9 cellular contexts compared by ENCODE assay signal in genomic region chr5:132086277-132086794, GRCh38. TPM values are rescaled to one million over a fixed set of nuclear protein-coding genes. Genes with fewer than 3 reads are reported as not detected.
A peak's percentile ranks its signal among the peaks of the same experiment; 100 is the strongest.
DNase-seq lines count a peak whose midpoint lies in the region; ATAC-seq and TF ChIP-seq lines count a peak whose summit lies in the region.
"Had no signal": no experiment of that assay in that cellular context is flagged by ENCODE, and none has a peak within 500 bp of the region (broad histone marks: within the 10 kb centered on the region; RNA-seq: fewer than 3 reads in every experiment).

No MANE protein-coding gene starts in this region.

- no peaks in the 10 kb centered on the region for H3K27me3 Mint-ChIP-seq in stimulated activated memory B cell treated with anti-CD40 and anti-IgM and Interleukin-4, amounts not matched to agents 10 μg/mL and 1 μg/mL and 100 μg/mL, for 72 hours

- H3K36me3 ChIP-seq in OCI-LY7 (ENCODE audit: insufficient read depth, low read length): no peaks in the 10 kb centered on the region

- no peak for TF ChIP-seq CTCF in OCI-LY7 (conservative IDR thresholded peaks at IDR 0.05; ENCODE audit: low read length)

- no peaks in the 10 kb centered on the region for H3K4me1 ChIP-seq in OCI-LY7 (ENCODE audit: insufficient read depth, low read length, poor library complexity, severe bottlenecking)

- H3K79me2 ChIP-seq in OCI-LY7 (ENCODE audit: insufficient read depth, low read depth, low read length): no peaks in the 10 kb centered on the region

- H3K4me3 Mint-ChIP-seq in stimulated activated memory B cell treated with anti-CD40 and anti-IgM and Interleukin-4, amounts not matched to agents 10 μg/mL and 1 μg/mL and 100 μg/mL, for 72 hours: no peak overlapping the region

- no peak overlapping the region for H3K4me3 ChIP-seq in OCI-LY7 (ENCODE audit: low read depth, low read length, poor library complexity, severe bottlenecking)

- peak overlapping the region; percentile 16 for H3K27ac Mint-ChIP-seq in stimulated activated memory B cell treated with anti-CD40 and anti-IgM and Interleukin-4, amounts not matched to agents 10 μg/mL and 1 μg/mL and 100 μg/mL, for 72 hours

- ATAC-seq in stimulated activated memory B cell treated with anti-CD40 and anti-IgM and Interleukin-4, amounts not matched to agents 10 μg/mL and 1 μg/mL and 100 μg/mL, for 72 hours: no peak
- ATAC-seq in HG03565 (IDR thresholded peaks at IDR 0.05; ENCODE audit: unreplicated experiment) (no peak), GM18517 (IDR thresholded peaks at IDR 0.05; ENCODE audit: unreplicated experiment) (no peak)

- BruUV-seq in OCI-LY7 (replicated peaks; lab: Mats Ljungman, UMichigan): no TSS peak

- H3K9me3 ChIP-seq in OCI-LY7 (ENCODE audit: low read length): no peaks in the 10 kb centered on the region

- no peak overlapping the region for H3K4me2 ChIP-seq in OCI-LY7 (ENCODE audit: low read length)

- CTCF ChIA-PET in OCI-LY7 (lab: Charles Lee; ENCODE audit: unreplicated experiment): no interaction called here

- H3K4me1 Mint-ChIP-seq in stimulated activated memory B cell treated with anti-CD40 and anti-IgM and Interleukin-4, amounts not matched to agents 10 μg/mL and 1 μg/mL and 100 μg/mL, for 72 hours: peaks cover 24% of the 10 kb centered on the region

- H3K9me3 Mint-ChIP-seq in stimulated activated memory B cell treated with anti-CD40 and anti-IgM and Interleukin-4, amounts not matched to agents 10 μg/mL and 1 μg/mL and 100 μg/mL, for 72 hours: no peaks in the 10 kb centered on the region

- no peak overlapping the region for H3K27ac ChIP-seq in OCI-LY7 (ENCODE audit: low read depth, low read length, poor library complexity, severe bottlenecking)
- H3K27ac ChIP-seq: 22Rv1 had no signal

- H4K20me1 ChIP-seq in OCI-LY7 (ENCODE audit: insufficient read depth, low read length): no peaks in the 10 kb centered on the region

- H2AFZ ChIP-seq in OCI-LY7 (ENCODE audit: low read length): no peak overlapping the region

- POLR2A ChIA-PET in OCI-LY7 (lab: Charles Lee): no interaction called here

- no peaks in the 10 kb centered on the region for H3K36me3 Mint-ChIP-seq in stimulated activated memory B cell treated with anti-CD40 and anti-IgM and Interleukin-4, amounts not matched to agents 10 μg/mL and 1 μg/mL and 100 μg/mL, for 72 hours

- peak; percentile 52 for DNase-seq in DMS53 (lab: John Stamatoyannopoulos, UW)
- DNase-seq in DMS53 treated with DMSO at 0.1 percent for 48 hours (lab: John Stamatoyannopoulos, UW; ENCODE audit: unreplicated experiment): no peak
- peak; percentile 42 to 89 for DNase-seq in SW 1271 (lab: John Stamatoyannopoulos, UW)
- DNase-seq in foreskin melanocyte: peak; percentile 75
- no peak for DNase-seq in OCI-LY7 (ENCODE audit: low spot score)

- intact Hi-C loops in OCI-LY7 (cut with micrococcal nuclease; ENCODE audit: unreplicated experiment): no loop called here

- H3K9me2 ChIP-seq in OCI-LY7 (ENCODE audit: insufficient read depth, low read length): no peaks in the 10 kb centered on the region

RNA-seq across cellular contexts. Expression of gene CSF2, which starts 12.7 kb away (rescaled TPM):
- not detected in 2 replicates for total RNA-seq in OCI-LY7 (2014; rRNA removed; shearing (Covaris generic))
- total RNA-seq in OCI-LY7 (2022): not detected in 2 replicates

RNA-seq across cellular contexts. Expression of gene IL3, which starts 25.9 kb away (rescaled TPM):
- not detected in 2 replicates for total RNA-seq in OCI-LY7 (2014; rRNA removed; shearing (Covaris generic))
- total RNA-seq in OCI-LY7 (2022): not detected in 2 replicates

Comparison
In these comparisons a context has a peak if more than half of its experiments do, and no peak if none do; other contexts are left out.
1. DNase-seq: peak in DMS53 (single experiment), SW 1271 (2 of 2) and foreskin melanocyte (single experiment); none in DMS53 treated with DMSO at 0.1 percent for 48 hours (single experiment) and OCI-LY7 (single experiment).